ENCODE assay signal across 8 cellular contexts in genomic region chr20:3818155-3819151, GRCh38. TPM values are rescaled to one million over a fixed set of nuclear protein-coding genes. Genes with fewer than 3 reads are reported as not detected.
A peak's percentile ranks its signal among the peaks of the same experiment; 100 is the strongest.
DNase-seq lines count a peak whose midpoint lies in the region; ATAC-seq and TF ChIP-seq lines count a peak whose summit lies in the region.

No MANE protein-coding gene starts in this region.

- TF ChIP-seq RAD21 in neural cell (conservative IDR thresholded peaks at IDR 0.05), result no peak

- no peak for ATAC-seq in activated T-cell treated with anti-CD3 and anti-CD28 coated beads, Interleukin-2, amount 50 U/mL, for 4 hours
- ATAC-seq in GM21423 (IDR thresholded peaks at IDR 0.05; ENCODE audit: unreplicated experiment), result no peak

- no peaks in the 10 kb centered on the region for H3K9me3 Mint-ChIP-seq in activated T-cell treated with anti-CD3 and anti-CD28 coated beads, Interleukin-2, amount 50 U/mL, for 4 hours

- TF ChIP-seq EP300 in neural cell (conservative IDR thresholded peaks at IDR 0.05; ENCODE audit: poor library complexity, severe bottlenecking), result no peak

- H3K9ac ChIP-seq in neural cell (ENCODE audit: low read length), result no peak overlapping the region

- TF ChIP-seq CTCF in NB4 (IDR thresholded peaks at IDR 0.05; ENCODE audit: low read depth, low read length) (peak; percentile 74), neural cell (IDR thresholded peaks at IDR 0.05; ENCODE audit: poor library complexity, severe bottlenecking) (peak; percentile 27)

- H3K4me3 Mint-ChIP-seq in activated T-cell treated with anti-CD3 and anti-CD28 coated beads, Interleukin-2, amount 50 U/mL, for 4 hours, result peak overlapping the region; percentile 11

- H3K79me2 ChIP-seq in neural cell (replicated peaks; ENCODE audit: insufficient read depth, low read length), result peaks cover 6% of the 10 kb centered on the region

- peaks cover 4% of the 10 kb centered on the region for H3K36me3 Mint-ChIP-seq in activated T-cell treated with anti-CD3 and anti-CD28 coated beads, Interleukin-2, amount 50 U/mL, for 4 hours (ENCODE audit: insufficient read depth)

- no peaks in the 10 kb centered on the region for H4K20me1 ChIP-seq in neural cell (ENCODE audit: insufficient read depth)

- no peak overlapping the region for H3K4me3 ChIP-seq in NB4 (ENCODE audit: low read depth, low read length)
- H3K4me3 ChIP-seq in neural cell (ENCODE audit: low read length), result no peak overlapping the region

- H3F3A ChIP-seq in neural cell (ENCODE audit: insufficient read depth, low read length, poor library complexity, severe bottlenecking), result peaks cover 7% of the 10 kb centered on the region

- H3K9me2 ChIP-seq in neural cell (ENCODE audit: insufficient read depth, low read length), result no peaks in the 10 kb centered on the region

- DNase-seq in activated T-cell treated with anti-CD3 and anti-CD28 coated beads, Interleukin-2, amount 50 U/mL, for 4 hours, result no peak
- no peak for DNase-seq in activated T-cell treated with anti-CD3 and anti-CD28 coated beads, Interleukin-2, amount 50 U/mL, for 1 hour
- DNase-seq in NB4 (ENCODE audit: low read depth), result peak; percentile 89
- DNase-seq in SW480 (ENCODE audit: low spot score), result peak; percentile 88
- peak; percentile 61 for DNase-seq in fibroblast of gingiva (ENCODE audit: low read depth)
- DNase-seq in activated CD4-positive, CD25-positive, alpha-beta regulatory T cell (lab: John Stamatoyannopoulos, UW), result no peak

- no peaks in the 10 kb centered on the region for H3K27me3 Mint-ChIP-seq in activated T-cell treated with anti-CD3 and anti-CD28 coated beads, Interleukin-2, amount 50 U/mL, for 4 hours (ENCODE audit: low read depth)

- H3K36me3 ChIP-seq in neural cell (ENCODE audit: insufficient read depth, low read length), result no peaks in the 10 kb centered on the region

- H3K4me1 Mint-ChIP-seq in activated T-cell treated with anti-CD3 and anti-CD28 coated beads, Interleukin-2, amount 50 U/mL, for 4 hours (ENCODE audit: low read depth), result peaks cover 49% of the 10 kb centered on the region

- H3K27ac ChIP-seq in neural cell (ENCODE audit: low read length), result no peak overlapping the region

- no peak overlapping the region for H3K4me2 ChIP-seq in neural cell (ENCODE audit: low read length)

- no peak overlapping the region for H2AFZ ChIP-seq in neural cell (ENCODE audit: low read depth, low read length)

- no peaks in the 10 kb centered on the region for H3K27me3 ChIP-seq in neural cell (ENCODE audit: insufficient read depth, low read depth, low read length)

- no peak for TF ChIP-seq POLR2A in NB4 (IDR thresholded peaks at IDR 0.05; ENCODE audit: extremely low read depth, insufficient read length)

- H3K9me3 ChIP-seq in neural cell (ENCODE audit: low read length), result no peaks in the 10 kb centered on the region

TF ChIP-seq in neural cell, 6 proteins besides CTCF, POLR2A, EP300 and RAD21:
- no peak for TF ChIP-seq TAF1 (IDR thresholded peaks at IDR 0.05; ENCODE audit: low read depth)
- no peak for TF ChIP-seq EZH2 (IDR thresholded peaks at IDR 0.05; ENCODE audit: borderline replicate concordance, insufficient read depth, low read length, poor library complexity, severe bottlenecking)
- TF ChIP-seq MXI1 (conservative IDR thresholded peaks at IDR 0.05; ENCODE audit: poor library complexity, severe bottlenecking), result no peak

RNA-seq across cellular contexts. Expression of gene AP5S1, which starts 1.9 kb away (rescaled TPM):
- total RNA-seq in activated T-cell treated with anti-CD3 and anti-CD28 coated beads, Interleukin-2, amount 50 U/mL, for 4 hours, result 10 to 100 TPM; 14.2 to 17.3 (median 14.7) TPM
- polyA plus RNA-seq in neural cell, result 11.3 and 14.0 TPM in 2 replicates
- polyA minus RNA-seq in neural cell, result 11.7 and 12.4 TPM in 2 replicates

RNA-seq across cellular contexts. Expression of gene CDC25B, which starts 22.3 kb away (rescaled TPM):
- total RNA-seq in activated T-cell treated with anti-CD3 and anti-CD28 coated beads, Interleukin-2, amount 50 U/mL, for 4 hours, result 10 to 100 TPM; 32.8 to 40.8 (median 34.7) TPM
- 21.9 and 26.5 TPM in 2 replicates for polyA plus RNA-seq in neural cell
- 13.4 and 14.4 TPM in 2 replicates for polyA minus RNA-seq in neural cell

RNA-seq across cellular contexts. Expression of gene MAVS, which starts 28.2 kb away (rescaled TPM):
- total RNA-seq in activated T-cell treated with anti-CD3 and anti-CD28 coated beads, Interleukin-2, amount 50 U/mL, for 4 hours, result 10 to 100 TPM; 25.5 to 26.2 (median 25.6) TPM
- 5.4 and 7.2 TPM in 2 replicates for polyA plus RNA-seq in neural cell
- 12.8 and 13.6 TPM in 2 replicates for polyA minus RNA-seq in neural cell

RNA-seq across cellular contexts. Expression of gene CENPB, which starts 31.9 kb away (rescaled TPM):
- total RNA-seq in activated T-cell treated with anti-CD3 and anti-CD28 coated beads, Interleukin-2, amount 50 U/mL, for 4 hours, result 10 to 100 TPM; 77.9 to 91.4 (median 89.2) TPM
- 37.9 and 46.6 TPM in 2 replicates for polyA plus RNA-seq in neural cell
- polyA minus RNA-seq in neural cell, result 78.1 and 94.0 TPM in 2 replicates

RNA-seq across cellular contexts. Expression of gene SPEF1, which starts 37.2 kb away (rescaled TPM):
- under 1 TPM in 1 of 3 donors, not detected in 2; 0.18 TPM for total RNA-seq in activated T-cell treated with anti-CD3 and anti-CD28 coated beads, Interleukin-2, amount 50 U/mL, for 4 hours
- polyA plus RNA-seq in neural cell, result 0.58 and 2.8 TPM in 2 replicates
- 0.58 and 0.73 TPM in 2 replicates for polyA minus RNA-seq in neural cell

Comparison
In these comparisons a context has a peak if more than half of its experiments do, and no peak if none do; other contexts are left out.
1. DNase-seq: peak in NB4 (single experiment), SW480 (single experiment) and fibroblast of gingiva (single experiment); none in activated T-cell treated with anti-CD3 and anti-CD28 coated beads, Interleukin-2, amount 50 U/mL, for 4 hours (single experiment), activated T-cell treated with anti-CD3 and anti-CD28 coated beads, Interleukin-2, amount 50 U/mL, for 1 hour (single experiment) and activated CD4-positive, CD25-positive, alpha-beta regulatory T cell (0 of 4).